Comparison of ENCODE assay signal across 39 cellular contexts in the genomic region with DNA sequence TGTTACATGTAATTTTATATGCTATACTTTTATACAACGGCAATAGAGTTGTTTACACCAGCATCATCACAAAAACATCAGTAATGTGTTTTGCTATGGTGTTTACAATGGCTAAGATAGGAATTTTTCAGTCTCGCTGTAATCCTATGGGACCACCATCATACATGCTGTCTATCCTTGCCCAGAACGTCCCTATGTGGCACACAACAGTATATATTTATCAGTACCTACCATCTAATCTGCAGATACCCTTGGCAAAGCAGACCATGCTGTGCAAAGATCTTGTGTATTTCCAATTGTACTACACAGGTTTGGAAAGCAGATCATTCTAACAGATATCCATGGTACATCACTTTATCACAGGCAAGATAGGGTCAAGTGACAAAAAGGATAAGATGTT.
"Had no signal": no experiment of that assay in that cellular context is flagged by ENCODE, and none has a peak within 500 bp of the region (broad histone marks: within the 10 kb centered on the region; RNA-seq: fewer than 3 reads in every experiment).

No MANE protein-coding gene starts in this region.

- H3K4me3 ChIP-seq: adrenal gland, ascending aorta, body of pancreas, breast epithelium, cardiac muscle cell had no signal

- H3K4me1 ChIP-seq: adrenal gland, ascending aorta, breast epithelium had no signal

- DNase-seq: activated effector memory CD4-positive, alpha-beta T cell treated with anti-CD3 and anti-CD28 coated beads, Interleukin-2, amount 50 U/mL, for 16 hours; activated effector memory CD4-positive, alpha-beta T cell treated with Interleukin-2 at 50 U/mL for 16 hours; activated gamma-delta T cell; activated gamma-delta T cell treated with Interleukin-2 at 50 U/mL for 16 hours; activated naive CD4-positive, alpha-beta T cell; activated naive CD4-positive, alpha-beta T cell treated with anti-CD3 and anti-CD28 coated beads for 36 hours; activated naive CD4-positive, alpha-beta T cell treated with anti-CD3 and anti-CD28 coated beads, Interleukin-2, amount 10 ng/mL, durations not matched to agents 7 days and 5 days; activated naive CD4-positive, alpha-beta T cell treated with anti-CD3 and anti-CD28 coated beads, Interleukin-2, amount 50 U/mL, for 16 hours; activated naive CD4-positive, alpha-beta T cell treated with Interleukin-2 at 50 U/mL for 16 hours; activated naive CD8-positive, alpha-beta T cell treated with anti-CD3 and anti-CD28 coated beads for 36 hours; activated naive CD8-positive, alpha-beta T cell treated with anti-CD3 and anti-CD28 coated beads, Interleukin-2, amount 10 ng/mL, durations not matched to agents 7 days and 5 days; activated naive CD8-positive, alpha-beta T cell treated with anti-CD3 and anti-CD28 coated beads, Interleukin-2, amount 50 U/mL, for 24 hours; activated T-cell treated with anti-CD3 and anti-CD28 coated beads, Interleukin-2, amount 50 U/mL, for 24 hours; activated T-cell treated with anti-CD3 and anti-CD28 coated beads, Interleukin-2, amount 50 U/mL, for 4 hours; activated T-cell treated with anti-CD3 and anti-CD28 coated beads, Interleukin-2, amount 50 U/mL, for 48 hours; activated T-cell treated with anti-CD3 and anti-CD28 coated beads, Interleukin-2, amount 50 U/mL, for 72 hours; adrenal gland; amniotic stem cell; amygdala; anterior cingulate cortex; aorta; brain microvascular endothelial cell; caudate nucleus; central memory CD4-positive, alpha-beta T cell; cerebellar nuclear complex had no signal

- H3K27me3 Mint-ChIP-seq: activated naive CD4-positive, alpha-beta T cell treated with anti-CD3 and anti-CD28 coated beads, Interleukin-2, amount 10 ng/mL, durations not matched to agents 7 days and 5 days; activated naive CD4-positive, alpha-beta T cell treated with anti-CD3 and anti-CD28 coated beads, Interleukin-2, amount 50 U/mL, for 24 hours; activated naive CD8-positive, alpha-beta T cell; activated naive CD8-positive, alpha-beta T cell treated with anti-CD3 and anti-CD28 coated beads for 36 hours; activated naive CD8-positive, alpha-beta T cell treated with anti-CD3 and anti-CD28 coated beads, Interleukin-2, amount 10 ng/mL, durations not matched to agents 7 days and 5 days; activated naive CD8-positive, alpha-beta T cell treated with anti-CD3 and anti-CD28 coated beads, Interleukin-2, amount 50 U/mL, for 24 hours; activated T-cell treated with anti-CD3 and anti-CD28 coated beads, Interleukin-2, amount 50 U/mL, for 24 hours; activated T-helper 17 cell treated with anti-CD3 and anti-CD28 coated beads, Interleukin-2, amount 50 U/mL, for 72 hours; brain; central memory CD8-positive, alpha-beta T cell had no signal

- H3K27me3 ChIP-seq: adrenal gland, ascending aorta, body of pancreas, brain microvascular endothelial cell, breast epithelium, cardiac muscle cell had no signal

- H3K27ac Mint-ChIP-seq: activated naive CD4-positive, alpha-beta T cell treated with anti-CD3 and anti-CD28 coated beads for 36 hours; activated naive CD4-positive, alpha-beta T cell treated with anti-CD3 and anti-CD28 coated beads, Interleukin-2, amount 10 ng/mL, durations not matched to agents 7 days and 5 days; activated naive CD4-positive, alpha-beta T cell treated with anti-CD3 and anti-CD28 coated beads, Interleukin-2, amount 50 U/mL, for 24 hours; activated naive CD4-positive, alpha-beta T cell treated with anti-CD3 and anti-CD28 coated beads, Interleukin-2, amount 50 U/mL, for 72 hours; activated naive CD8-positive, alpha-beta T cell; activated naive CD8-positive, alpha-beta T cell treated with anti-CD3 and anti-CD28 coated beads for 36 hours; activated naive CD8-positive, alpha-beta T cell treated with anti-CD3 and anti-CD28 coated beads, Interleukin-2, amount 10 ng/mL, durations not matched to agents 7 days and 5 days; activated naive CD8-positive, alpha-beta T cell treated with anti-CD3 and anti-CD28 coated beads, Interleukin-2, amount 50 U/mL, for 24 hours; activated T-helper 1 cell treated with anti-CD3 and anti-CD28 coated beads, Interleukin-12 subunit alpha, Interleukin-12 subunit beta, Interleukin-2, Interleukin-4 antibody, amounts not matched to agents 30 ng/mL and 10 ng/mL and 1 ng/mL, durations not matched to agents 14 hours and 24 hours and 36 hours; activated T-helper 17 cell treated with anti-CD3 and anti-CD28 coated beads, Interleukin-2, amount 50 U/mL, for 72 hours; activated T-helper 2 cell treated with anti-CD3 and anti-CD28 coated beads, Interferon-gamma antibody, Interleukin-2, Interleukin-4, amounts not matched to agents 10 μg/mL and 5 μg/mL and 100 μg/mL, durations not matched to agents 14 hours and 24 hours and 36 hours; brain had no signal

- H3K27ac ChIP-seq: adrenal gland, ascending aorta, body of pancreas, brain microvascular endothelial cell, breast epithelium, cardiac muscle cell had no signal

- FAIRE-seq: astrocyte, bronchial epithelial cell had no signal

- H3K4me1 Mint-ChIP-seq: activated naive CD4-positive, alpha-beta T cell treated with anti-CD3 and anti-CD28 coated beads, Interleukin-2, amount 10 ng/mL, durations not matched to agents 7 days and 5 days; activated naive CD8-positive, alpha-beta T cell treated with anti-CD3 and anti-CD28 coated beads, Interleukin-2, amount 50 U/mL, for 24 hours had no signal

- ATAC-seq: activated naive CD4-positive, alpha-beta T cell treated with anti-CD3 and anti-CD28 coated beads, Interleukin-2, amount 50 U/mL, for 72 hours; activated naive CD8-positive, alpha-beta T cell treated with anti-CD3 and anti-CD28 coated beads, Interleukin-2, amount 50 U/mL, for 24 hours; activated T-cell treated with anti-CD3 and anti-CD28 coated beads, Interleukin-2, amount 50 U/mL, for 4 hours; activated T-cell treated with anti-CD3 and anti-CD28 coated beads, Interleukin-2, amount 50 U/mL, for 72 hours; activated T-helper 17 cell treated with anti-CD3 and anti-CD28 coated beads, Interleukin-2, amount 50 U/mL, for 72 hours; body of pancreas had no signal

- H3K36me3 ChIP-seq: brain microvascular endothelial cell, breast epithelium had no signal

- H3K9me3 Mint-ChIP-seq: activated naive CD4-positive, alpha-beta T cell treated with anti-CD3 and anti-CD28 coated beads for 36 hours; activated naive CD4-positive, alpha-beta T cell treated with anti-CD3 and anti-CD28 coated beads, Interleukin-2, amount 10 ng/mL, durations not matched to agents 7 days and 5 days; activated naive CD4-positive, alpha-beta T cell treated with anti-CD3 and anti-CD28 coated beads, Interleukin-2, amount 50 U/mL, for 24 hours; activated naive CD4-positive, alpha-beta T cell treated with anti-CD3 and anti-CD28 coated beads, Interleukin-2, amount 50 U/mL, for 72 hours; activated naive CD8-positive, alpha-beta T cell treated with anti-CD3 and anti-CD28 coated beads for 36 hours; activated naive CD8-positive, alpha-beta T cell treated with anti-CD3 and anti-CD28 coated beads, Interleukin-2, amount 10 ng/mL, durations not matched to agents 7 days and 5 days; activated naive CD8-positive, alpha-beta T cell treated with anti-CD3 and anti-CD28 coated beads, Interleukin-2, amount 50 U/mL, for 24 hours; activated T-cell treated with anti-CD3 and anti-CD28 coated beads, Interleukin-2, amount 50 U/mL, for 24 hours; activated T-cell treated with anti-CD3 and anti-CD28 coated beads, Interleukin-2, amount 50 U/mL, for 4 hours; activated T-cell treated with anti-CD3 and anti-CD28 coated beads, Interleukin-2, amount 50 U/mL, for 72 hours; activated T-helper 1 cell treated with anti-CD3 and anti-CD28 coated beads, Interleukin-12 subunit alpha, Interleukin-12 subunit beta, Interleukin-2, Interleukin-4 antibody, amounts not matched to agents 30 ng/mL and 10 ng/mL and 1 ng/mL, durations not matched to agents 14 hours and 24 hours and 36 hours; activated T-helper 17 cell treated with anti-CD3 and anti-CD28 coated beads, Interleukin-2, amount 50 U/mL, for 72 hours; activated T-helper 2 cell treated with anti-CD3 and anti-CD28 coated beads, Interferon-gamma antibody, Interleukin-2, Interleukin-4, amounts not matched to agents 10 μg/mL and 5 μg/mL and 100 μg/mL, durations not matched to agents 14 hours and 24 hours and 36 hours; central memory CD8-positive, alpha-beta T cell had no signal

- H3K9me3 ChIP-seq: adrenal gland, ascending aorta, body of pancreas, breast epithelium had no signal

- H3K4me3 Mint-ChIP-seq: activated naive CD4-positive, alpha-beta T cell treated with anti-CD3 and anti-CD28 coated beads for 36 hours; activated naive CD4-positive, alpha-beta T cell treated with anti-CD3 and anti-CD28 coated beads, Interleukin-2, amount 10 ng/mL, durations not matched to agents 7 days and 5 days; activated naive CD4-positive, alpha-beta T cell treated with anti-CD3 and anti-CD28 coated beads, Interleukin-2, amount 50 U/mL, for 24 hours; activated naive CD8-positive, alpha-beta T cell; activated naive CD8-positive, alpha-beta T cell treated with anti-CD3 and anti-CD28 coated beads for 36 hours; activated naive CD8-positive, alpha-beta T cell treated with anti-CD3 and anti-CD28 coated beads, Interleukin-2, amount 10 ng/mL, durations not matched to agents 7 days and 5 days; activated naive CD8-positive, alpha-beta T cell treated with anti-CD3 and anti-CD28 coated beads, Interleukin-2, amount 50 U/mL, for 24 hours; activated T-cell treated with anti-CD3 and anti-CD28 coated beads, Interleukin-2, amount 50 U/mL, for 24 hours; activated T-cell treated with anti-CD3 and anti-CD28 coated beads, Interleukin-2, amount 50 U/mL, for 4 hours; activated T-cell treated with anti-CD3 and anti-CD28 coated beads, Interleukin-2, amount 50 U/mL, for 72 hours; activated T-helper 1 cell treated with anti-CD3 and anti-CD28 coated beads, Interleukin-12 subunit alpha, Interleukin-12 subunit beta, Interleukin-2, Interleukin-4 antibody, amounts not matched to agents 30 ng/mL and 10 ng/mL and 1 ng/mL, durations not matched to agents 14 hours and 24 hours and 36 hours; activated T-helper 17 cell treated with anti-CD3 and anti-CD28 coated beads, Interleukin-2, amount 50 U/mL, for 72 hours; brain; central memory CD8-positive, alpha-beta T cell had no signal
